ENCODE assay signal across 21 cellular contexts in genomic region chr2:112220186-112220585, GRCh38. TPM values are rescaled to one million over a fixed set of nuclear protein-coding genes. Genes with fewer than 3 reads are reported as not detected.
DNase-seq lines count a peak whose midpoint lies in the region; ATAC-seq, FAIRE-seq and TF ChIP-seq lines count a peak whose summit lies in the region.
"Had no signal": no experiment of that assay in that cellular context is flagged by ENCODE, and none has a peak within 500 bp of the region (broad histone marks: within the 10 kb centered on the region; RNA-seq: fewer than 3 reads in every experiment).

No MANE protein-coding gene starts in this region.

- TF ChIP-seq RAD21 in HepG2 (CRISPR knock-in tag; IDR thresholded peaks at IDR 0.05) = no peak
- no peak for TF ChIP-seq RAD21 in K562 (CRISPR knock-in tag; conservative IDR thresholded peaks at IDR 0.05 in 1 of 2, IDR thresholded peaks at IDR 0.05 in 1 of 2)

- H3K4me2 ChIP-seq in HepG2 (ENCODE audit: low read depth, low read length) (no peak overlapping the region), K562 (ENCODE audit: insufficient read depth, low read length) (no peak overlapping the region)
- H3K4me2 ChIP-seq: A549; BLaER1 treated with 17β-estradiol and CSF1 and Interleukin-3, amounts not matched to agents 10 nM and 100 nM had no signal

- TF ChIP-seq POLR2A in HepG2 (IDR thresholded peaks at IDR 0.05; ENCODE audit: insufficient read depth in 1 of 2, low read depth in 2 of 2, low read length in 2 of 2) = no peak
- TF ChIP-seq POLR2A in right lobe of liver (IDR thresholded peaks at IDR 0.05) = no peak
- no peak for TF ChIP-seq POLR2A in K562 (conservative IDR thresholded peaks at IDR 0.05)
- TF ChIP-seq POLR2A in spleen (IDR thresholded peaks at IDR 0.05) = no peak

- H3K79me2 ChIP-seq in HepG2 (ENCODE audit: insufficient read depth, low read length) = no peaks in the 10 kb centered on the region
- H3K79me2 ChIP-seq in K562 (ENCODE audit: control insufficient read depth, insufficient read depth, low read length) = no peaks in the 10 kb centered on the region

- in situ Hi-C loops in HepG2 (cut with HindIII; ENCODE audit: extremely low pct_ligation_motif_present, low pct_unique_long_range_greater_than_20kb) (no loop called here), K562 (cut with MboI) (no loop called here)

- H3K27me3 ChIP-seq in HepG2 (ENCODE audit: control insufficient read depth in 1 of 2, insufficient read depth in 2 of 2, low read length in 2 of 2) (no peaks in the 10 kb centered on the region), right lobe of liver (no peaks in the 10 kb centered on the region), K562 (ENCODE audit: control insufficient read depth in 2 of 2, insufficient read depth in 2 of 2, low read length in 2 of 2) (no peaks in the 10 kb centered on the region), spleen (replicated peaks in 1 of 7) (no peaks in the 10 kb centered on the region)
- H3K27me3 ChIP-seq: BLaER1 treated with 17β-estradiol and CSF1 and Interleukin-3, amounts not matched to agents 10 nM and 100 nM had no signal

- H2AFZ ChIP-seq in HepG2 (ENCODE audit: low read length) = no peak overlapping the region
- no peak overlapping the region for H2AFZ ChIP-seq in K562 (ENCODE audit: low read depth, low read length)

- H3K9me3 ChIP-seq in HepG2 (ENCODE audit: low read length) (no peaks in the 10 kb centered on the region; the same call in 1 of the 2 replicates), right lobe of liver (no peaks in the 10 kb centered on the region), K562 (replicated peaks; ENCODE audit: control insufficient read depth, insufficient read depth, low read depth, low read length) (no peaks in the 10 kb centered on the region; the same call in 1 of the 2 replicates), spleen (peaks cover 4 to 22% (median 16%) of the 10 kb centered on the region in 8 donors)
- H3K9me3 ChIP-seq: Caco-2 had no signal

- H3K9me1 ChIP-seq in K562 (ENCODE audit: control insufficient read depth, insufficient read depth, low read length) = no peaks in the 10 kb centered on the region

- H3K4me1 ChIP-seq in HepG2 (ENCODE audit: insufficient read depth, low read length) = no peaks in the 10 kb centered on the region
- no peaks in the 10 kb centered on the region for H3K4me1 ChIP-seq in right lobe of liver
- H3K4me1 ChIP-seq in K562 (replicated peaks in 1 of 2; ENCODE audit: control insufficient read depth in 2 of 2, insufficient read depth in 2 of 2, low read length in 2 of 2) = no peaks in the 10 kb centered on the region
- no peaks in the 10 kb centered on the region for H3K4me1 ChIP-seq in spleen
- H3K4me1 ChIP-seq: A549, Caco-2 had no signal

- WGBS in HepG2 (ENCODE audit: low lambda C conversion rate) = over 99% methylated on average over 3 of the region's 3 CpGs
- WGBS in right lobe of liver (ENCODE audit: insufficient coverage, low coverage, low lambda C conversion rate, missing lambda C conversion rate) = 96% methylated on average over 3 of the region's 3 CpGs
- WGBS in K562 (ENCODE audit: insufficient coverage, low coverage, missing lambda C conversion rate) = 96% methylated on average over 3 of the region's 3 CpGs
- 95 to 100% (median 99%) methylated on average over 3 of the region's 3 CpGs for WGBS in spleen, 5 donors

- H3K36me3 ChIP-seq in HepG2 (replicated peaks in 1 of 2; ENCODE audit: control insufficient read depth in 1 of 2, insufficient read depth in 2 of 2, low read length in 2 of 2) (peaks cover 2 to 3% of the 10 kb centered on the region in 2 experiments; a peak in 3 of 5 replicates), right lobe of liver (no peaks in the 10 kb centered on the region), K562 (ENCODE audit: control insufficient read depth, insufficient read depth, low read length) (peaks cover 37% of the 10 kb centered on the region; the same call in 2 of the 3 replicates), spleen (peaks cover 0 to 52% (median 14%) of the 10 kb centered on the region in 6 donors)

- TF ChIP-seq EP300 in HepG2 (IDR thresholded peaks at IDR 0.05; ENCODE audit: low read depth in 2 of 2, low read length in 2 of 2) (no peak), HepG2 (CRISPR knock-in tag; IDR thresholded peaks at IDR 0.05; ENCODE audit: borderline replicate concordance) (no peak), K562 (IDR thresholded peaks at IDR 0.05; ENCODE audit: low read length) (no peak)

- POLR2A ChIA-PET in HepG2 (lab: Yijun Ruan, JAX) = no interaction called here
- POLR2A ChIA-PET in K562 (lab: Yijun Ruan, JAX) = no interaction called here

- ATAC-seq in HepG2 (no peak), right lobe of liver (no peak), K562 (no peak), HG03432 (IDR thresholded peaks at IDR 0.05; ENCODE audit: unreplicated experiment) (no peak), HG03442 (IDR thresholded peaks at IDR 0.05; ENCODE audit: unreplicated experiment) (no peak)
- ATAC-seq: A549; CD8-positive, alpha-beta T cell had no signal

- H4K20me1 ChIP-seq in HepG2 (ENCODE audit: insufficient read depth, low read length) = no peaks in the 10 kb centered on the region
- H4K20me1 ChIP-seq in K562 (replicated peaks; ENCODE audit: control insufficient read depth, insufficient read depth, low read length) = no peaks in the 10 kb centered on the region
- H4K20me1 ChIP-seq: BLaER1 treated with 17β-estradiol and CSF1 and Interleukin-3, amounts not matched to agents 10 nM and 100 nM had no signal

- no TSS peak for BruUV-seq in HepG2 (replicated peaks; lab: Mats Ljungman, UMichigan)
- no TSS peak for BruUV-seq in K562 (replicated peaks; lab: Mats Ljungman, UMichigan)

- H3K27ac ChIP-seq in HepG2 (ENCODE audit: extremely low read length, insufficient read depth, low read length) (no peak overlapping the region), right lobe of liver (no peak overlapping the region), K562 (ENCODE audit: extremely low read depth, low read depth, low read length) (no peak overlapping the region), spleen (peak overlapping the region in 7 of 8 donors; percentile 23 to 68 (median 51))
- H3K27ac ChIP-seq: 22Rv1; A549; BLaER1 treated with 17β-estradiol and CSF1 and Interleukin-3, amounts not matched to agents 10 nM and 100 nM; C4-2B had no signal

- FAIRE-seq in HepG2 (lab: Jason Lieb, UNC) (no peak), K562 (lab: Jason Lieb, UNC) (no peak)
- FAIRE-seq: A549, D721Med, G401.6, GM12892, GM18507 had no signal

- CTCF ChIA-PET in HepG2 (lab: Yijun Ruan, JAX; ENCODE audit: low intra/inter-chr PET ratio, low total read pairs) = no interaction called here
- CTCF ChIA-PET in K562 (lab: Yijun Ruan, JAX; ENCODE audit: low intra/inter-chr PET ratio) = no interaction called here

- no peak for TF ChIP-seq CTCF in HepG2 (CRISPR knock-in tag; IDR thresholded peaks at IDR 0.05)
- no peak for TF ChIP-seq CTCF in right lobe of liver (IDR thresholded peaks at IDR 0.05)
- no peak for TF ChIP-seq CTCF in K562 (IDR thresholded peaks at IDR 0.05 in 2 of 3, conservative IDR thresholded peaks at IDR 0.05 in 1 of 3; ENCODE audit: insufficient read depth in 2 of 3, low read depth in 1 of 3, low read length in 3 of 3)
- TF ChIP-seq CTCF in spleen (IDR thresholded peaks at IDR 0.05 in 8 of 11, conservative IDR thresholded peaks at IDR 0.05 in 3 of 11) = no peak

- intact Hi-C loops in HepG2 (cut with micrococcal nuclease; ENCODE audit: unreplicated experiment) = no loop called here
- intact Hi-C loops in right lobe of liver (cut with DNase I) = no loop called here
- intact Hi-C loops in K562 (cut with micrococcal nuclease) = no loop called here
- intact Hi-C loops in spleen (cut with DNase I; ENCODE audit: low total_unique reads) = no loop called here

- no peak for DNase-seq in HepG2 (ENCODE audit: low spot score)
- no peak for DNase-seq in right lobe of liver
- DNase-seq in K562 (ENCODE audit: extremely low read depth in 1 of 4, low spot score in 3 of 4) = no peak
- DNase-seq in spleen = no peak
- DNase-seq: AML-193; Caco-2; Calu3; CD4-positive, alpha-beta T cell; CD8-positive, alpha-beta T cell; DMS79 treated with DMSO at 0.1 percent for 48 hours; GF-D8 had no signal

- H3K9ac ChIP-seq in HepG2 (ENCODE audit: insufficient read depth, low read depth, low read length) = no peak overlapping the region
- H3K9ac ChIP-seq in K562 (ENCODE audit: insufficient read depth in 1 of 2, low read depth in 2 of 2, low read length in 2 of 2) = no peak overlapping the region
- H3K9ac ChIP-seq: BLaER1 treated with 17β-estradiol and CSF1 and Interleukin-3, amounts not matched to agents 10 nM and 100 nM had no signal

- H3K4me3 ChIP-seq in HepG2 (replicated peaks in 1 of 3; ENCODE audit: insufficient read depth in 1 of 3, low read depth in 2 of 3, low read length in 3 of 3) = no peak overlapping the region
- H3K4me3 ChIP-seq in right lobe of liver = no peak overlapping the region
- no peak overlapping the region for H3K4me3 ChIP-seq in K562
- H3K4me3 ChIP-seq in spleen = no peak overlapping the region
- H3K4me3 ChIP-seq: A549; BLaER1 treated with 17β-estradiol and CSF1 and Interleukin-3, amounts not matched to agents 10 nM and 100 nM had no signal

RNA-seq across cellular contexts. Expression of gene ZC3H8, which starts 34.7 kb away (rescaled TPM):
- 15.4 and 17.0 TPM in 2 replicates for total RNA-seq in HepG2 (2016; rRNA removed; fragmentation: Illumina TruSeq; extraction: Trizol)
- 4.5 and 4.8 TPM in 2 replicates for total RNA-seq in HepG2 (2016; cell fraction: cytosol; rRNA removed; fragmentation: Illumina TruSeq; extraction: Trizol; ENCODE audit: low read depth)
- 14.3 and 14.7 TPM in 2 replicates for total RNA-seq in HepG2 (2016; cell fraction: insoluble cytoplasmic fraction; rRNA removed; fragmentation: Illumina TruSeq; extraction: Trizol)
- 6.5 and 7.4 TPM in 2 replicates for total RNA-seq in HepG2 (2016; cell fraction: membrane; rRNA removed; fragmentation: Illumina TruSeq; extraction: Trizol)
- 32.0 and 35.0 TPM in 2 replicates for total RNA-seq in HepG2 (2016; cell fraction: nucleus; rRNA removed; fragmentation: Illumina TruSeq; extraction: Trizol)
- 4.2 and 4.5 TPM in 2 replicates for polyA plus RNA-seq in HepG2 (2011; rRNA removed)
- polyA plus RNA-seq in HepG2 (2011; cell fraction: cytosol; rRNA removed) = 1.3 and 3.8 TPM in 2 replicates
- polyA plus RNA-seq in HepG2 (2011; cell fraction: nucleus; rRNA removed) = 6.5 and 6.8 TPM in 2 replicates
- 13.4 and 18.0 TPM in 2 replicates for polyA plus RNA-seq in HepG2 (2012)
- polyA plus RNA-seq in HepG2 (2016; cell fraction: cytosol; fragmentation: Illumina TruSeq; extraction: Trizol; ENCODE audit: low read depth) = 2.8 and 3.1 TPM in 2 replicates
- polyA plus RNA-seq in HepG2 (2016; cell fraction: insoluble cytoplasmic fraction; fragmentation: Illumina TruSeq; extraction: Trizol; ENCODE audit: low read depth) = 15.5 and 16.2 TPM in 2 replicates
- 5.7 and 6.2 TPM in 2 replicates for polyA plus RNA-seq in HepG2 (2016; cell fraction: membrane; fragmentation: Illumina TruSeq; extraction: Trizol; ENCODE audit: low read depth)
- polyA plus RNA-seq in HepG2 (2016; cell fraction: nucleus; fragmentation: Illumina TruSeq; extraction: Trizol; ENCODE audit: insufficient read depth, low read depth) = 46.3 and 53.9 TPM in 2 replicates
- polyA minus RNA-seq in HepG2 (2011; rRNA and poly(A)+ RNA removed; ENCODE audit: low replicate concordance) = 0.63 and 0.78 TPM in 2 replicates
- polyA minus RNA-seq in HepG2 (2011; cell fraction: cytosol; rRNA and poly(A)+ RNA removed) = 4.6 and 5.2 TPM in 2 replicates
- polyA minus RNA-seq in HepG2 (2011; cell fraction: nucleus; rRNA and poly(A)+ RNA removed) = 20.6 and 20.8 TPM in 2 replicates
- total RNA-seq in right lobe of liver = 10 to 100 TPM in 2 of 6 experiments, 1 to 10 TPM in 4; 3.4 to 34.4 (median 4.5) TPM
- 27.3 and 80.4 TPM in 2 replicates for total RNA-seq in K562 (2011; cell fraction: chromatin; rRNA removed; ENCODE audit: low replicate concordance)
- total RNA-seq in K562 (2011; cell fraction: nucleolus; rRNA removed) = 10.7 and 10.8 TPM in 2 replicates
- 15.0 and 17.5 TPM in 2 replicates for total RNA-seq in K562 (2011; cell fraction: nucleoplasm; rRNA removed)
- 18.6 and 20.3 TPM in 2 replicates for total RNA-seq in K562 (2014; rRNA removed)
- 40.6 and 41.5 TPM in 2 replicates for total RNA-seq in K562 (2014; rRNA removed; fragmentation: Illumina TruSeq; extraction: Trizol)
- 29.6 and 33.3 TPM in 2 replicates for total RNA-seq in K562 (2015; rRNA removed; fragmentation: Illumina TruSeq; extraction: Trizol)
- total RNA-seq in K562 (2021) = 17.2 and 17.7 TPM in 2 replicates
- polyA plus RNA-seq in K562 (2011; rRNA removed) = 9.8 and 11.6 TPM in 2 replicates
- polyA plus RNA-seq in K562 (2011; cell fraction: cytosol; rRNA removed) = 1.1 and 2.7 TPM in 2 replicates
- 8.2 and 8.4 TPM in 2 replicates for polyA plus RNA-seq in K562 (2011; cell fraction: nucleus; rRNA removed)
- 15.0 and 22.0 TPM in 2 replicates for polyA plus RNA-seq in K562 (2012)
- polyA plus RNA-seq in K562 (2014; fragmentation: Illumina TruSeq; extraction: Trizol) = 24.6 and 31.7 TPM in 2 replicates
- 10 to 100 TPM; 26.1 to 27.5 TPM for polyA plus RNA-seq in K562 (2014; fragmentation: Nextera tagmentation; extraction: Ambion mirVana)
- 25.7 and 31.0 TPM in 2 replicates for polyA plus RNA-seq in K562 (2014; rRNA removed)
- polyA minus RNA-seq in K562 (2011; rRNA and poly(A)+ RNA removed) = 9.2 and 14.5 TPM in 2 replicates
- polyA minus RNA-seq in K562 (2011; cell fraction: cytosol; rRNA and poly(A)+ RNA removed) = 4.2 and 4.9 TPM in 2 replicates
- 4.6 and 10.4 TPM in 2 replicates for polyA minus RNA-seq in K562 (2011; cell fraction: nucleus; rRNA and poly(A)+ RNA removed)
- 10 to 100 TPM; 10.1 to 70.5 (median 14.6) TPM for total RNA-seq in spleen
- polyA plus RNA-seq in spleen = 1 to 10 TPM; 5.7 to 9.7 (median 6.0) TPM

RNA-seq across cellular contexts. Expression of gene ZC3H6, which starts 55.2 kb away (rescaled TPM):
- 0.88 and 0.93 TPM in 2 replicates for total RNA-seq in HepG2 (2016; rRNA removed; fragmentation: Illumina TruSeq; extraction: Trizol)
- 0.88 and 0.91 TPM in 2 replicates for total RNA-seq in HepG2 (2016; cell fraction: cytosol; rRNA removed; fragmentation: Illumina TruSeq; extraction: Trizol; ENCODE audit: low read depth)
- total RNA-seq in HepG2 (2016; cell fraction: insoluble cytoplasmic fraction; rRNA removed; fragmentation: Illumina TruSeq; extraction: Trizol) = 0.97 and 1.3 TPM in 2 replicates
- total RNA-seq in HepG2 (2016; cell fraction: membrane; rRNA removed; fragmentation: Illumina TruSeq; extraction: Trizol) = 0.65 and 1.5 TPM in 2 replicates
- total RNA-seq in HepG2 (2016; cell fraction: nucleus; rRNA removed; fragmentation: Illumina TruSeq; extraction: Trizol) = 1.0 and 1.2 TPM in 2 replicates
- 0.71 TPM in 2 replicates for polyA plus RNA-seq in HepG2 (2011; rRNA removed)
- polyA plus RNA-seq in HepG2 (2011; cell fraction: cytosol; rRNA removed) = 0.32 and 0.45 TPM in 2 replicates
- 0.64 and 0.68 TPM in 2 replicates for polyA plus RNA-seq in HepG2 (2011; cell fraction: nucleus; rRNA removed)
- polyA plus RNA-seq in HepG2 (2012) = 2.1 and 3.0 TPM in 2 replicates
- 0.15 and 0.17 TPM in 2 replicates for polyA plus RNA-seq in HepG2 (2016; cell fraction: cytosol; fragmentation: Illumina TruSeq; extraction: Trizol; ENCODE audit: low read depth)
- 0.79 and 0.92 TPM in 2 replicates for polyA plus RNA-seq in HepG2 (2016; cell fraction: insoluble cytoplasmic fraction; fragmentation: Illumina TruSeq; extraction: Trizol; ENCODE audit: low read depth)
- polyA plus RNA-seq in HepG2 (2016; cell fraction: membrane; fragmentation: Illumina TruSeq; extraction: Trizol; ENCODE audit: low read depth) = 0.20 and 0.23 TPM in 2 replicates
- polyA plus RNA-seq in HepG2 (2016; cell fraction: nucleus; fragmentation: Illumina TruSeq; extraction: Trizol; ENCODE audit: insufficient read depth, low read depth) = 0.59 and 1.0 TPM in 2 replicates
- polyA minus RNA-seq in HepG2 (2011; rRNA and poly(A)+ RNA removed; ENCODE audit: low replicate concordance) = 0.77 and 1.3 TPM in 2 replicates
- polyA minus RNA-seq in HepG2 (2011; cell fraction: cytosol; rRNA and poly(A)+ RNA removed) = 1.1 and 1.9 TPM in 2 replicates
- 2.7 and 3.0 TPM in 2 replicates for polyA minus RNA-seq in HepG2 (2011; cell fraction: nucleus; rRNA and poly(A)+ RNA removed)
- total RNA-seq in right lobe of liver = 1 to 10 TPM; 1.2 to 4.3 (median 2.5) TPM
- total RNA-seq in K562 (2011; cell fraction: chromatin; rRNA removed; ENCODE audit: low replicate concordance) = 2.2 and 7.9 TPM in 2 replicates
- 1.0 and 1.4 TPM in 2 replicates for total RNA-seq in K562 (2011; cell fraction: nucleolus; rRNA removed)
- total RNA-seq in K562 (2011; cell fraction: nucleoplasm; rRNA removed) = 3.1 and 3.6 TPM in 2 replicates
- total RNA-seq in K562 (2014; rRNA removed) = 1.3 and 1.6 TPM in 2 replicates
- total RNA-seq in K562 (2014; rRNA removed; fragmentation: Illumina TruSeq; extraction: Trizol) = 1.9 and 4.2 TPM in 2 replicates
- total RNA-seq in K562 (2015; rRNA removed; fragmentation: Illumina TruSeq; extraction: Trizol) = 1.5 and 1.9 TPM in 2 replicates
- total RNA-seq in K562 (2021) = 1.9 and 2.6 TPM in 2 replicates
- polyA plus RNA-seq in K562 (2011; rRNA removed) = 1.5 and 2.5 TPM in 2 replicates
- polyA plus RNA-seq in K562 (2011; cell fraction: cytosol; rRNA removed) = 0.37 and 1.2 TPM in 2 replicates
- polyA plus RNA-seq in K562 (2011; cell fraction: nucleus; rRNA removed) = 2.2 and 3.8 TPM in 2 replicates
- polyA plus RNA-seq in K562 (2012) = 1.8 and 2.0 TPM in 2 replicates
- polyA plus RNA-seq in K562 (2014; fragmentation: Illumina TruSeq; extraction: Trizol) = 1.2 and 2.1 TPM in 2 replicates
- polyA plus RNA-seq in K562 (2014; fragmentation: Nextera tagmentation; extraction: Ambion mirVana) = under 1 TPM; 0.45 to 0.53 TPM
- polyA plus RNA-seq in K562 (2014; rRNA removed) = 1.7 and 2.5 TPM in 2 replicates
- 1.6 and 4.5 TPM in 2 replicates for polyA minus RNA-seq in K562 (2011; rRNA and poly(A)+ RNA removed)
- polyA minus RNA-seq in K562 (2011; cell fraction: cytosol; rRNA and poly(A)+ RNA removed) = 0.76 and 2.0 TPM in 2 replicates
- 1.1 and 3.6 TPM in 2 replicates for polyA minus RNA-seq in K562 (2011; cell fraction: nucleus; rRNA and poly(A)+ RNA removed)
- 10 to 100 TPM; 12.4 to 28.9 (median 16.9) TPM for total RNA-seq in spleen
- polyA plus RNA-seq in spleen = 1 to 10 TPM; 1.9 to 2.8 (median 2.2) TPM

Comparison
In these comparisons a context has a peak if more than half of its experiments do, and no peak if none do; other contexts are left out.
1. H3K27ac ChIP-seq: peak in spleen (7 of 8); none in HepG2 (single experiment), right lobe of liver (0 of 3) and K562 (single experiment).
2. Of the 241 proteins assayed by ChIP-seq in both HepG2 and K562: peak only in HepG2: none; only in K562: none; in both: ZFP1; in neither: 240.